Comparison of ENCODE assay signal across 26 cellular contexts in genomic region chr1:220807726-220808125, GRCh38.
"Had no signal": no experiment of that assay in that cellular context is flagged by ENCODE, and none has a peak within 500 bp of the region (broad histone marks: within the 10 kb centered on the region; RNA-seq: fewer than 3 reads in every experiment).

No MANE protein-coding gene starts in this region.

- H3K27me3 Mint-ChIP-seq: dendritic cell treated with granulocyte-macrophage colony-stimulating factor and Interleukin-4, amounts not matched to agents 40 ng/mL and 50 ng/mL, for 4 days had no signal

- H3K27ac ChIP-seq: colonic mucosa, esophagus squamous epithelium, left lung, ovary, psoas muscle, suprapubic skin had no signal

- FAIRE-seq: endothelial cell of umbilical vein, islet of Langerhans had no signal

- H3K9me3 Mint-ChIP-seq: central memory CD8-positive, alpha-beta T cell; dendritic cell treated with granulocyte-macrophage colony-stimulating factor and Interleukin-4, amounts not matched to agents 40 ng/mL and 50 ng/mL, for 4 days; natural killer cell; stimulated activated naive CD8-positive, alpha-beta T cell treated with anti-CD3 and anti-CD28 coated beads, Interleukin-15, amount 100 ng/mL, for 72 hours had no signal

- H3K4me3 ChIP-seq: colonic mucosa, esophagus squamous epithelium, heart right ventricle, left lung, ovary, psoas muscle, right lobe of liver, smooth muscle cell, suprapubic skin had no signal

- H3K36me3 Mint-ChIP-seq: natural killer cell had no signal

- H3K27ac Mint-ChIP-seq: dendritic cell treated with granulocyte-macrophage colony-stimulating factor and Interleukin-4, amounts not matched to agents 40 ng/mL and 50 ng/mL, for 4 days; natural killer cell; stimulated activated naive CD8-positive, alpha-beta T cell treated with anti-CD3 and anti-CD28 coated beads, Interleukin-15, amount 100 ng/mL, for 72 hours; type B pancreatic cell had no signal

- ATAC-seq: left cardiac atrium; left lung; natural killer cell; psoas muscle; right lobe of liver; stimulated activated naive CD8-positive, alpha-beta T cell treated with anti-CD3 and anti-CD28 coated beads, Interleukin-15, amount 100 ng/mL, for 72 hours had no signal

- H3K4me3 Mint-ChIP-seq: central memory CD8-positive, alpha-beta T cell; dendritic cell treated with granulocyte-macrophage colony-stimulating factor and Interleukin-4, amounts not matched to agents 40 ng/mL and 50 ng/mL, for 4 days; natural killer cell; stimulated activated naive CD8-positive, alpha-beta T cell treated with anti-CD3 and anti-CD28 coated beads, Interleukin-15, amount 100 ng/mL, for 72 hours; type B pancreatic cell had no signal

- H3K4me1 ChIP-seq: colonic mucosa, psoas muscle had no signal

- H3K27me3 ChIP-seq: colonic mucosa, esophagus squamous epithelium, heart right ventricle, left lung, ovary, right lobe of liver had no signal

- H3K9me3 ChIP-seq: colonic mucosa, esophagus squamous epithelium, heart right ventricle, left lung, ovary, psoas muscle, right lobe of liver, suprapubic skin had no signal

- H3K36me3 ChIP-seq: colonic mucosa, ovary, suprapubic skin had no signal

- DNase-seq: colonic mucosa; effector memory CD4-positive, alpha-beta T cell; esophagus squamous epithelium; glutamatergic neuron; heart right ventricle; hippocampal formation; left cardiac atrium; left lung; natural killer cell; ovary; posterior cingulate gyrus; psoas muscle; right lobe of liver; stimulated activated CD4-positive, alpha-beta T cell treated with anti-CD3 and anti-CD28 coated beads, Interleukin-12 subunit alpha, Interleukin-12 subunit beta, amount 100 ng/mL, for 4 hours; stimulated activated CD4-positive, alpha-beta T cell treated with anti-CD3 and anti-CD28 coated beads, Interleukin-1b, Interleukin-23, amount 100 ng/mL, for 48 hours; stimulated activated CD4-positive, alpha-beta T cell treated with anti-CD3 and anti-CD28 coated beads, Interleukin-4, amount 100 ng/mL, for 1 hour; stimulated activated CD8-positive, alpha-beta memory T cell treated with anti-CD3 and anti-CD28 coated beads, Interleukin-4, amount 100 ng/mL, for 48 hours; stimulated activated naive CD4-positive, alpha-beta T cell; stimulated activated naive CD8-positive, alpha-beta T cell treated with anti-CD3 and anti-CD28 coated beads, Interleukin-15, amount 100 ng/mL, for 72 hours had no signal
